In genomic region chr14:83463500-83464098, GRCh38 we compare ENCODE assay signal across 8 cellular contexts.
DNase-seq lines count a peak whose midpoint lies in the region; ATAC-seq, FAIRE-seq and TF ChIP-seq lines count a peak whose summit lies in the region.

No MANE protein-coding gene starts in this region.

- H3K4me1 ChIP-seq in body of pancreas (no peaks in the 10 kb centered on the region), vagina (no peaks in the 10 kb centered on the region)

- no peaks in the 10 kb centered on the region for H3K27me3 Mint-ChIP-seq in T-cell

- TF ChIP-seq POLR2A in H54 (IDR thresholded peaks at IDR 0.05; ENCODE audit: low read depth, low read length): no peak
- no peak for TF ChIP-seq POLR2A in body of pancreas (IDR thresholded peaks at IDR 0.05)
- TF ChIP-seq POLR2A in vagina (IDR thresholded peaks at IDR 0.05): no peak

- no peaks in the 10 kb centered on the region for H3K36me3 Mint-ChIP-seq in T-cell

- CTCF ChIA-PET in T-cell (lab: Charles Lee): no interaction called here

- in situ Hi-C loops in Caki2 (cut with HindIII; ENCODE audit: low pct_unique_long_range_greater_than_20kb, low sequenced_read_pairs): no loop called here

- H3K4me3 ChIP-seq in body of pancreas: no peak overlapping the region
- no peak overlapping the region for H3K4me3 ChIP-seq in vagina

- no peaks in the 10 kb centered on the region for H3K4me1 Mint-ChIP-seq in T-cell

- ATAC-seq in body of pancreas (peak; percentile 66), GM19035 (IDR thresholded peaks at IDR 0.05; ENCODE audit: unreplicated experiment) (no peak), T-cell (replicated peaks in 1 of 4) (no peak)

- intact Hi-C loops in body of pancreas (cut with DNase I) (no loop called here), vagina (cut with DNase I) (no loop called here)

- DNase-seq in Caki2 (ENCODE audit: low read depth) (peak; percentile 5), H54 (ENCODE audit: insufficient read length, low spot score) (peak; percentile 0), NCI-H226 (peak; percentile 41), body of pancreas (peak; percentile 49 to 62 (median 51)), kidney tubule cell (ENCODE audit: low spot score) (peak; percentile 61), vagina (ENCODE audit: extremely low spot score in 2 of 2) (no peak), T-cell (no peak)

- H3K4me3 Mint-ChIP-seq in T-cell: no peak overlapping the region

- peaks cover 18 to 19% (median 18%) of the 10 kb centered on the region in 3 donors for H3K9me3 Mint-ChIP-seq in T-cell

- FAIRE-seq in H54 (lab: Jason Lieb, UNC): no peak

- TF ChIP-seq CTCF in body of pancreas (IDR thresholded peaks at IDR 0.05): peak; percentile 36 to 69 (median 59)
- TF ChIP-seq CTCF in vagina (IDR thresholded peaks at IDR 0.05): peak in 1 of 3 experiments; percentile 35

- WGBS in body of pancreas, 2 donors: 39 to 41% methylated on average over 4 of the region's 4 CpGs

- H3K27ac ChIP-seq in body of pancreas: no peak overlapping the region
- H3K27ac ChIP-seq in vagina: no peak overlapping the region

- no peaks in the 10 kb centered on the region for H3K36me3 ChIP-seq in body of pancreas (replicated peaks in 1 of 2; ENCODE audit: insufficient read depth in 1 of 2, low read depth in 2 of 2)
- H3K36me3 ChIP-seq in vagina: no peaks in the 10 kb centered on the region

- POLR2A ChIA-PET in T-cell (lab: Charles Lee): no interaction called here

- H3K27me3 ChIP-seq in body of pancreas (no peaks in the 10 kb centered on the region), vagina (no peaks in the 10 kb centered on the region)

- H3K9me3 ChIP-seq in body of pancreas (peaks cover 0 to 8% (median 0%) of the 10 kb centered on the region in 3 donors), vagina (peaks cover 6% of the 10 kb centered on the region)

- H3K27ac Mint-ChIP-seq in T-cell: no peak overlapping the region

Comparison
In these comparisons a context has a peak if more than half of its experiments do, and no peak if none do; other contexts are left out.
1. DNase-seq: peak in Caki2 (single experiment), H54 (single experiment), NCI-H226 (single experiment), body of pancreas (4 of 4) and kidney tubule cell (single experiment); none in vagina (0 of 2) and T-cell (0 of 34).